ENCODE assay signal across 14 cellular contexts in the genomic region with DNA sequence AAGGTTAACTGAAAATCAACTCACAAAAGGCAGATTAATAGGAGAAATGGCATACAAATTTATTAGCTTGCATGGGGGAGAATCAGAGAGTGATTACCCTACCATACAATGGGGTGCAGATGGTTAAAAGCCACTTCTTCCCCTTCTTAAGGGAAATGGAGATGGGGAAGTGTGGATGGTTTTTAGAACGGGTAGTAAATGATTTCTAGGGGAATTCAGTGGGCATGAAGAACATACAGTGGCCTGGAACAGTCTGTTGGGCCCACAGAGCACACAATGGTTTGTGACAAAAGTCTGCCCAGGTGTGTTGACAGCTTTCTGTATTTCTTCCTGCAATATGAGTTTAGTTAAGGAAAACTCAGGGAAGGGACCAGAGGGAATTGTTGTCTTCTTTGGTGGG.
DNase-seq lines count a peak whose midpoint lies in the region; ATAC-seq and TF ChIP-seq lines count a peak whose summit lies in the region.
"Had no signal": no experiment of that assay in that cellular context is flagged by ENCODE, and none has a peak within 500 bp of the region (broad histone marks: within the 10 kb centered on the region; RNA-seq: fewer than 3 reads in every experiment).

No MANE protein-coding gene starts in this region.

- H3K27me3 ChIP-seq in Caco-2 (replicated peaks; ENCODE audit: control insufficient read depth, insufficient read depth, low read length) = no peaks in the 10 kb centered on the region
- H3K27me3 ChIP-seq: BE2C had no signal

- CTCF ChIA-PET in Caco-2 (lab: Charles Lee) = no interaction called here

- H3K4me3 ChIP-seq in Caco-2 (ENCODE audit: low read depth, low read length) = no peak overlapping the region

- no peaks in the 10 kb centered on the region for H3K9me3 Mint-ChIP-seq in Caco-2 (ENCODE audit: unreplicated experiment)
- H3K9me3 Mint-ChIP-seq: CD8-positive, alpha-beta T cell; HFFc6 had no signal

- intact Hi-C loops in Caco-2 (cut with micrococcal nuclease; ENCODE audit: unreplicated experiment) = no loop called here

- no peak for DNase-seq in stimulated activated CD4-positive, alpha-beta T cell treated with anti-CD3 and anti-CD28 coated beads, Interleukin-2, amount 100 ng/mL, for 48 hours
- no peak for DNase-seq in Caco-2
- no peak for DNase-seq in activated T-cell treated with anti-CD3 and anti-CD28 coated beads, Interleukin-2, amount 50 U/mL, for 1 hour
- DNase-seq: BE2C; CD8-positive, alpha-beta T cell; COR-L47; DND-41; GDM1; HCEC 1CT; HFFc6 had no signal

- POLR2A ChIA-PET in Caco-2 (lab: Charles Lee) = no interaction called here

- H3K36me3 ChIP-seq in Caco-2 (ENCODE audit: control insufficient read depth, insufficient read depth, low read length) = no peaks in the 10 kb centered on the region
- H3K36me3 ChIP-seq: BE2C had no signal

- H3K27me3 Mint-ChIP-seq in Caco-2 (ENCODE audit: insufficient read depth, unreplicated experiment) = no peaks in the 10 kb centered on the region

- peaks cover 4% of the 10 kb centered on the region for H3K4me1 Mint-ChIP-seq in Caco-2 (ENCODE audit: low read depth, unreplicated experiment)

- no peak overlapping the region for H3K27ac Mint-ChIP-seq in Caco-2 (ENCODE audit: unreplicated experiment)
- H3K27ac Mint-ChIP-seq: CD8-positive, alpha-beta T cell; HFFc6 had no signal

- no TSS peak for BruUV-seq in Caco-2 (replicated peaks; lab: Mats Ljungman, UMichigan)

- H3K4me1 ChIP-seq in Caco-2 = no peaks in the 10 kb centered on the region; the same call in 1 of the 2 replicates
- H3K4me1 ChIP-seq: BE2C had no signal

- ATAC-seq in GM18907 (IDR thresholded peaks at IDR 0.05; ENCODE audit: unreplicated experiment) (peak; percentile 84), HG02642 (IDR thresholded peaks at IDR 0.05; ENCODE audit: poor library complexity, unreplicated experiment) (peak; percentile 44), HG03460 (IDR thresholded peaks at IDR 0.05; ENCODE audit: unreplicated experiment) (peak; percentile 54), GM19324 (IDR thresholded peaks at IDR 0.05; ENCODE audit: low FRiP score, unreplicated experiment) (no peak)
- ATAC-seq: CD8-positive, alpha-beta T cell had no signal

- H3K36me3 Mint-ChIP-seq in Caco-2 (ENCODE audit: insufficient read depth, unreplicated experiment) = no peaks in the 10 kb centered on the region

- H3K4me3 Mint-ChIP-seq in Caco-2 (ENCODE audit: unreplicated experiment) = no peak overlapping the region
- H3K4me3 Mint-ChIP-seq: CD8-positive, alpha-beta T cell; HFFc6 had no signal

- H3K9me3 ChIP-seq in Caco-2 = no peaks in the 10 kb centered on the region
- H3K9me3 ChIP-seq: BE2C had no signal

- no peak for TF ChIP-seq CTCF in Caco-2 (IDR thresholded peaks at IDR 0.05; ENCODE audit: insufficient read depth in 1 of 2, low read depth in 1 of 2, low read length in 1 of 2, severe bottlenecking in 1 of 2, unreplicated experiment in 1 of 2)
